In the genomic region with DNA sequence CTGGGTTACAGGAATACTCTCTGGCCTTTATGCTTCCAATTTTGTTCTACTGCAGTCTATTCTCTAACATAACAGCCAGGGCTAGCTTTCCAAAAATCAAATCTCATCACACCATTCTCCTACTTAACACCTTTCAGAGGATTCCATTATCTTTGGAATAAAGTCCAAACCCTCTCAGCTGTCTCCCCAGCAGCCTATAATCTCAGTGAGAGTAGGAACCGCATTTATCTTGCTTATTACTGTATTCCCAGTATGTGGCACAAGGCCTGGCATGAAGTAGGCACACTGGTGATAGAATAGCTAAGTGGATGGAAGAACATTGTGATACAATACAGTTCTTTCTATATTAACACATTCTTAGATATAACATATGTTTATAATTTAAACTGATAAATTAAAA, we compare ENCODE assay signal across 22 cellular contexts. TPM values are rescaled to one million over a fixed set of nuclear protein-coding genes. Genes with fewer than 3 reads are reported as not detected.
DNase-seq lines count a peak whose midpoint lies in the region; ATAC-seq, FAIRE-seq and TF ChIP-seq lines count a peak whose summit lies in the region.
"Had no signal": no experiment of that assay in that cellular context is flagged by ENCODE, and none has a peak within 500 bp of the region (broad histone marks: within the 10 kb centered on the region; RNA-seq: fewer than 3 reads in every experiment).

No MANE protein-coding gene starts in this region.

- H3K4me3 ChIP-seq in heart left ventricle, result no peak overlapping the region

- ATAC-seq in Right ventricle myocardium inferior, result peak; percentile 88
- ATAC-seq in heart left ventricle, result peak; percentile 63 to 86 (median 84)
- ATAC-seq in memory B cell (ENCODE audit: low read depth), result no peak
- ATAC-seq in GM19324 (IDR thresholded peaks at IDR 0.05; ENCODE audit: low FRiP score, unreplicated experiment), result no peak

- DNase-seq in Right ventricle myocardium inferior (ENCODE audit: missing footprints), result no peak
- DNase-seq in cardiac septum (ENCODE audit: low spot score), result no peak
- DNase-seq in heart left ventricle, result peak in 1 of 5 donors; percentile 43
- no peak for DNase-seq in memory B cell (ENCODE audit: low spot score in 2 of 2)
- no peak for DNase-seq in activated CD4-positive, alpha-beta T cell treated with anti-CD3 and anti-CD28 coated beads, Interleukin-2, amount 50 U/mL, for 1 hour
- DNase-seq in GM12891 (ENCODE audit: insufficient read length, low spot score), result no peak
- no peak for DNase-seq in activated effector memory CD4-positive, alpha-beta T cell treated with anti-CD3 and anti-CD28 coated beads, Interleukin-2, amount 50 U/mL, for 16 hours
- DNase-seq: 8988T, AML-193, C1 segment of cervical spinal cord, DMS53, GDM1, H7, HFFc6, Kasumi-1, NCI-H1694 treated with DMSO at 0.1 percent for 48 hours, NCI-H2081 treated with DMSO at 0.1 percent for 48 hours, NCI-H2171 treated with DMSO at 0.1 percent for 48 hours, NCI-H446 had no signal

- no peak for FAIRE-seq in GM12891 (lab: Jason Lieb, UNC)
- FAIRE-seq: D721Med, RCC 7860 had no signal

- no peaks in the 10 kb centered on the region for H3K9me3 Mint-ChIP-seq in memory B cell
- H3K9me3 Mint-ChIP-seq: HFFc6 had no signal

- intact Hi-C loops in Right ventricle myocardium inferior (cut with DNase I) (no loop called here), cardiac septum (cut with DNase I) (loop anchor here (10.0 kb wide), 1 partner anchor 50 kb away; no protein-coding TSS in a partner anchor), heart left ventricle (cut with DNase I) (no loop called here)

- peaks cover 0 to 70% (median 15%) of the 10 kb centered on the region in 9 donors for H3K36me3 ChIP-seq in heart left ventricle

- 50 to 69% (median 57%) methylated on average over 1 of the region's 1 CpG for WGBS in heart left ventricle, 4 donors

- TF ChIP-seq POLR2A in heart left ventricle (IDR thresholded peaks at IDR 0.05) (no peak), GM12891 (IDR thresholded peaks at IDR 0.05; ENCODE audit: low read depth, low read length) (no peak)

- H3K9me3 ChIP-seq in heart left ventricle, result no peaks in the 10 kb centered on the region

- peaks cover 20% of the 10 kb centered on the region for H3K36me3 Mint-ChIP-seq in memory B cell

- H3K27ac Mint-ChIP-seq in memory B cell, result peak overlapping the region; percentile 2
- H3K27ac Mint-ChIP-seq: HFFc6 had no signal

- no peak overlapping the region for H3K4me3 Mint-ChIP-seq in memory B cell
- H3K4me3 Mint-ChIP-seq: HFFc6 had no signal

- peak overlapping the region in 6 of 12 donors; percentile 8 to 67 (median 50) for H3K27ac ChIP-seq in heart left ventricle

- H3K4me1 Mint-ChIP-seq in memory B cell, result peaks cover 2% of the 10 kb centered on the region

- H3K27me3 ChIP-seq in heart left ventricle, result no peaks in the 10 kb centered on the region

- H3K27me3 Mint-ChIP-seq in memory B cell, result no peaks in the 10 kb centered on the region

- H3K4me1 ChIP-seq in heart left ventricle, result peaks cover 0 to 23% (median 0%) of the 10 kb centered on the region in 12 donors

- TF ChIP-seq CTCF in heart left ventricle (IDR thresholded peaks at IDR 0.05), result no peak

TF ChIP-seq in GM12891, 5 proteins besides CTCF, POLR2A, EP300 and RAD21:
- TF ChIP-seq POU2F2 (IDR thresholded peaks at IDR 0.05; ENCODE audit: low read depth, low read length) (no peak), POLR2AphosphoS5 (IDR thresholded peaks at IDR 0.05; ENCODE audit: low read depth, low read length) (no peak), SPI1 (IDR thresholded peaks at IDR 0.05; ENCODE audit: low read depth, low read length) (no peak)
TF ChIP-seq in GM12891: peak in this region for 0.

RNA-seq across cellular contexts. Expression of gene MYO5C, which starts 49.0 kb away (rescaled TPM):
- total RNA-seq in Right ventricle myocardium inferior (3.4 TPM), cardiac septum (2.0 TPM), heart left ventricle (1 to 10 TPM; 1.0 to 7.2 (median 3.4) TPM)
- under 1 TPM; 0.89 to 0.95 TPM for polyA plus RNA-seq in heart left ventricle
- polyA plus RNA-seq in GM12891 (2012; ENCODE audit: low read depth, missing spikeins), result 0.56 TPM

Comparison
In these comparisons a context has a peak if more than half of its experiments do, and no peak if none do; other contexts are left out.
1. ATAC-seq: peak in Right ventricle myocardium inferior (single experiment) and heart left ventricle (4 of 4); none in memory B cell (single experiment) and GM19324 (single experiment).